Comparison of ENCODE assay signal across 9 cellular contexts in genomic region chr11:120929664-120930154, GRCh38.
DNase-seq lines count a peak whose midpoint lies in the region; ATAC-seq and TF ChIP-seq lines count a peak whose summit lies in the region.
"Had no signal": no experiment of that assay in that cellular context is flagged by ENCODE, and none has a peak within 500 bp of the region (broad histone marks: within the 10 kb centered on the region; RNA-seq: fewer than 3 reads in every experiment).

No MANE protein-coding gene starts in this region.

- no peaks in the 10 kb centered on the region for H3K79me1 ChIP-seq in neuronal stem cell (ENCODE audit: low read depth, low read length)

- no peak overlapping the region for H2BK120ac ChIP-seq in neuronal stem cell (ENCODE audit: low read depth, low read length)

- peak; percentile 14 to 16 for DNase-seq in activated CD4-positive, alpha-beta T cell treated with anti-CD3 and anti-CD28 coated beads for 24 hours (ENCODE audit: low read depth in 2 of 2)
- DNase-seq in activated CD4-positive, alpha-beta T cell treated with anti-CD3 and anti-CD28 coated beads for 1 hour: no peak
- DNase-seq in NCI-H1105 (lab: John Stamatoyannopoulos, UW): peak; percentile 57
- DNase-seq in activated CD4-positive, alpha-beta T cell treated with anti-CD3 and anti-CD28 coated beads, Interleukin-2, amount 10 ng/mL, durations not matched to agents 24 days and 14 days: peak; percentile 78
- DNase-seq in fibroblast of lung (ENCODE audit: low read depth in 2 of 2): peak; percentile 28 to 46
- DNase-seq in neuronal stem cell (ENCODE audit: low spot score): peak; percentile 73
- no peak for DNase-seq in retina

- no peak overlapping the region for H3K14ac ChIP-seq in neuronal stem cell (ENCODE audit: low read length)

- H3K4me3 ChIP-seq in fibroblast of lung (replicated peaks in 1 of 4; ENCODE audit: control extremely low read depth in 1 of 4, insufficient read depth in 1 of 4, low read depth in 3 of 4, low read length in 4 of 4) (no peak overlapping the region), neuronal stem cell (ENCODE audit: low read length in 2 of 2) (no peak overlapping the region)

- H3K9me3 Mint-ChIP-seq in activated CD4-positive, alpha-beta T cell treated with anti-CD3 and anti-CD28 coated beads, Interleukin-2, amount 10 ng/mL, durations not matched to agents 24 days and 14 days: no peaks in the 10 kb centered on the region
- H3K9me3 Mint-ChIP-seq: dendritic cell treated with granulocyte-macrophage colony-stimulating factor and Interleukin-4, amounts not matched to agents 40 ng/mL and 50 ng/mL, for 4 days had no signal

- no peak overlapping the region for H2BK12ac ChIP-seq in neuronal stem cell (ENCODE audit: low read length)

- TF ChIP-seq CTCF in fibroblast of lung (conservative IDR thresholded peaks at IDR 0.05 in 1 of 2, IDR thresholded peaks at IDR 0.05 in 1 of 2; ENCODE audit: low read depth in 1 of 2, low read length in 2 of 2): peak; percentile 38 to 66

- no peaks in the 10 kb centered on the region for H3K4me1 Mint-ChIP-seq in activated CD4-positive, alpha-beta T cell treated with anti-CD3 and anti-CD28 coated beads, Interleukin-2, amount 10 ng/mL, durations not matched to agents 24 days and 14 days

- WGBS in neuronal stem cell (ENCODE audit: extremely low coverage in 2 of 2, insufficient read length in 2 of 2, insufficient replicate concordance in 1 of 2), 2 donors: no CpG with 5 or more reads among the region's 13 CpGs

- no peaks in the 10 kb centered on the region for H3K79me2 ChIP-seq in fibroblast of lung (ENCODE audit: control insufficient read depth, insufficient read depth, low read length)

- no peak overlapping the region for H3K4me3 Mint-ChIP-seq in activated CD4-positive, alpha-beta T cell treated with anti-CD3 and anti-CD28 coated beads, Interleukin-2, amount 10 ng/mL, durations not matched to agents 24 days and 14 days
- H3K4me3 Mint-ChIP-seq: dendritic cell treated with granulocyte-macrophage colony-stimulating factor and Interleukin-4, amounts not matched to agents 40 ng/mL and 50 ng/mL, for 4 days had no signal

- H4K20me1 ChIP-seq in fibroblast of lung (ENCODE audit: control insufficient read depth, extremely low read depth, insufficient read depth, low read length): no peaks in the 10 kb centered on the region

- H2BK15ac ChIP-seq in neuronal stem cell (ENCODE audit: low read length): no peak overlapping the region

- ATAC-seq in HG02852 (IDR thresholded peaks at IDR 0.05; ENCODE audit: unreplicated experiment): no peak

- H2AFZ ChIP-seq in fibroblast of lung (ENCODE audit: low read length) (no peak overlapping the region), neuronal stem cell (ENCODE audit: low read length) (no peak overlapping the region)

- intact Hi-C loops in activated CD4-positive, alpha-beta T cell treated with anti-CD3 and anti-CD28 coated beads, Interleukin-2, amount 10 ng/mL, durations not matched to agents 24 days and 14 days (cut with micrococcal nuclease): no loop called here

- H4K91ac ChIP-seq in neuronal stem cell (ENCODE audit: low read depth, low read length, poor library complexity): no peak overlapping the region

- no peak overlapping the region for H4K8ac ChIP-seq in neuronal stem cell (ENCODE audit: low read depth, low read length)

- H3K27me3 ChIP-seq in fibroblast of lung (ENCODE audit: control insufficient read depth, insufficient read depth, low read length) (no peaks in the 10 kb centered on the region), neuronal stem cell (ENCODE audit: control insufficient read depth in 3 of 3, insufficient read depth in 3 of 3, low read depth in 1 of 3, low read length in 3 of 3) (no peaks in the 10 kb centered on the region)

- no peak overlapping the region for H2BK5ac ChIP-seq in neuronal stem cell (ENCODE audit: low read length)

- H3K18ac ChIP-seq in neuronal stem cell (ENCODE audit: low read length): no peak overlapping the region

- H3K4me1 ChIP-seq in fibroblast of lung (ENCODE audit: control insufficient read depth, extremely low read depth, insufficient read depth, low read length) (no peaks in the 10 kb centered on the region), neuronal stem cell (ENCODE audit: control insufficient read depth in 2 of 2, insufficient read depth in 1 of 2, low read depth in 1 of 2, low read length in 2 of 2) (peaks cover 5 to 18% of the 10 kb centered on the region in 2 donors)

- H3K4me2 ChIP-seq in fibroblast of lung (ENCODE audit: extremely low read depth, insufficient read depth, low read length) (no peak overlapping the region), neuronal stem cell (ENCODE audit: insufficient read depth, low read length, poor library complexity, severe bottlenecking) (no peak overlapping the region)

- no peak overlapping the region for H2AK5ac ChIP-seq in neuronal stem cell (ENCODE audit: low read depth, low read length)

- H3K9ac ChIP-seq in fibroblast of lung (ENCODE audit: insufficient read depth, low read length): no peak overlapping the region
- H3K9ac ChIP-seq in neuronal stem cell (ENCODE audit: low read depth, low read length, poor library complexity): no peak overlapping the region

- H3K36me3 ChIP-seq in fibroblast of lung (ENCODE audit: control insufficient read depth, insufficient read depth, low read length): no peaks in the 10 kb centered on the region
- H3K36me3 ChIP-seq in neuronal stem cell (replicated peaks in 1 of 2; ENCODE audit: control insufficient read depth in 2 of 2, insufficient read depth in 2 of 2, low read length in 2 of 2): no peaks in the 10 kb centered on the region

- H3K9me3 ChIP-seq in fibroblast of lung (ENCODE audit: control insufficient read depth, insufficient read depth, low read depth, low read length) (no peaks in the 10 kb centered on the region), neuronal stem cell (replicated peaks in 1 of 2; ENCODE audit: control insufficient read depth in 2 of 2, insufficient read depth in 1 of 2, low read depth in 1 of 2, low read length in 2 of 2) (no peaks in the 10 kb centered on the region)

- no peak overlapping the region for H3K4ac ChIP-seq in neuronal stem cell (ENCODE audit: low read length)

- H3K27ac Mint-ChIP-seq in activated CD4-positive, alpha-beta T cell treated with anti-CD3 and anti-CD28 coated beads, Interleukin-2, amount 10 ng/mL, durations not matched to agents 24 days and 14 days: no peak overlapping the region
- H3K27ac Mint-ChIP-seq: dendritic cell treated with granulocyte-macrophage colony-stimulating factor and Interleukin-4, amounts not matched to agents 40 ng/mL and 50 ng/mL, for 4 days had no signal

- no peak overlapping the region for H3K27ac ChIP-seq in fibroblast of lung (ENCODE audit: insufficient read depth, low read length)
- H3K27ac ChIP-seq in neuronal stem cell (replicated peaks; ENCODE audit: low read length): no peak overlapping the region

- no peak overlapping the region for H3K23ac ChIP-seq in neuronal stem cell (ENCODE audit: low read depth, low read length, poor library complexity)

- H3K36me3 Mint-ChIP-seq in activated CD4-positive, alpha-beta T cell treated with anti-CD3 and anti-CD28 coated beads, Interleukin-2, amount 10 ng/mL, durations not matched to agents 24 days and 14 days (ENCODE audit: low read depth): no peaks in the 10 kb centered on the region

- peaks cover 5% of the 10 kb centered on the region for H3K27me3 Mint-ChIP-seq in activated CD4-positive, alpha-beta T cell treated with anti-CD3 and anti-CD28 coated beads, Interleukin-2, amount 10 ng/mL, durations not matched to agents 24 days and 14 days

Comparison
In these comparisons a context has a peak if more than half of its experiments do, and no peak if none do; other contexts are left out.
1. DNase-seq: peak in activated CD4-positive, alpha-beta T cell treated with anti-CD3 and anti-CD28 coated beads for 24 hours (2 of 2), NCI-H1105 (single experiment), activated CD4-positive, alpha-beta T cell treated with anti-CD3 and anti-CD28 coated beads, Interleukin-2, amount 10 ng/mL, durations not matched to agents 24 days and 14 days (single experiment), fibroblast of lung (2 of 2) and neuronal stem cell (single experiment); none in activated CD4-positive, alpha-beta T cell treated with anti-CD3 and anti-CD28 coated beads for 1 hour (single experiment) and retina (single experiment).